9 cellular contexts compared by ENCODE assay signal in genomic region chr9:125361837-125362531, GRCh38.
A peak's percentile ranks its signal among the peaks of the same experiment; 100 is the strongest.
DNase-seq lines count a peak whose midpoint lies in the region; ATAC-seq and TF ChIP-seq lines count a peak whose summit lies in the region.
"Had no signal": no experiment of that assay in that cellular context is flagged by ENCODE, and none has a peak within 500 bp of the region (broad histone marks: within the 10 kb centered on the region; RNA-seq: fewer than 3 reads in every experiment).

No MANE protein-coding gene starts in this region.

- peaks cover 7% of the 10 kb centered on the region; the same call in 1 of the 2 replicates for H3K4me1 ChIP-seq in HUES48 (ENCODE audit: control insufficient read depth, insufficient read depth, low read length)
- no peaks in the 10 kb centered on the region for H3K4me1 ChIP-seq in right lobe of liver
- peaks cover 0 to 4% (median 0%) of the 10 kb centered on the region in 6 donors for H3K4me1 ChIP-seq in spleen
- H3K4me1 ChIP-seq: prostate gland had no signal

- peak; percentile 36 to 57 (median 48) for ATAC-seq in right lobe of liver
- ATAC-seq in activated naive CD4-positive, alpha-beta T cell treated with anti-CD3 and anti-CD28 coated beads, Interleukin-2, amount 50 U/mL, for 72 hours: no peak
- no peak for ATAC-seq in HG03457 (IDR thresholded peaks at IDR 0.05; ENCODE audit: unreplicated experiment)

- H3K36me3 Mint-ChIP-seq in activated naive CD4-positive, alpha-beta T cell treated with anti-CD3 and anti-CD28 coated beads, Interleukin-2, amount 50 U/mL, for 72 hours: no peaks in the 10 kb centered on the region

- H3K36me3 ChIP-seq in HUES48 (ENCODE audit: control insufficient read depth, insufficient read depth, low read length) (peaks cover 68% of the 10 kb centered on the region), right lobe of liver (peaks cover 0 to 50% (median 15%) of the 10 kb centered on the region in 4 donors), spleen (peaks cover 8 to 100% (median 81%) of the 10 kb centered on the region in 6 donors)

- H3K4me3 ChIP-seq in HUES48 (ENCODE audit: low read depth, low read length): no peak overlapping the region
- no peak overlapping the region for H3K4me3 ChIP-seq in right lobe of liver
- H3K4me3 ChIP-seq in spleen: no peak overlapping the region
- H3K4me3 ChIP-seq: prostate gland had no signal

- H3K9me3 ChIP-seq in HUES48 (ENCODE audit: control insufficient read depth, insufficient read depth, low read length): no peaks in the 10 kb centered on the region
- no peaks in the 10 kb centered on the region for H3K9me3 ChIP-seq in right lobe of liver
- no peaks in the 10 kb centered on the region for H3K9me3 ChIP-seq in spleen
- H3K9me3 ChIP-seq: prostate gland had no signal

- H3K27me3 ChIP-seq in HUES48 (ENCODE audit: control insufficient read depth, insufficient read depth, low read length) (no peaks in the 10 kb centered on the region), right lobe of liver (no peaks in the 10 kb centered on the region), spleen (replicated peaks in 1 of 7) (no peaks in the 10 kb centered on the region)

- 72% methylated on average over 5 of the region's 5 CpGs for WGBS in right lobe of liver (ENCODE audit: insufficient coverage, low coverage, low lambda C conversion rate, missing lambda C conversion rate)
- 64 to 73% (median 69%) methylated on average over 5 of the region's 5 CpGs for WGBS in spleen, 5 donors

- H3K27ac Mint-ChIP-seq in activated naive CD4-positive, alpha-beta T cell treated with anti-CD3 and anti-CD28 coated beads, Interleukin-2, amount 50 U/mL, for 72 hours: peak overlapping the region in 1 of 2 donors; percentile 55

- DNase-seq in COLO668 (lab: John Stamatoyannopoulos, UW; ENCODE audit: unreplicated experiment) (peak; percentile 10), right lobe of liver (no peak), GM10266 (ENCODE audit: extremely low spot score) (no peak), spleen (no peak)
- no peak for DNase-seq in activated naive CD4-positive, alpha-beta T cell treated with anti-CD3 and anti-CD28 coated beads, Interleukin-2, amount 50 U/mL, for 72 hours (ENCODE audit: low spot score in 2 of 2)

- H3K27ac ChIP-seq in HUES48 (ENCODE audit: low read depth, low read length) (peak overlapping the region; percentile 36), VCaP (no peak overlapping the region), right lobe of liver (no peak overlapping the region), spleen (peak overlapping the region in 1 of 8 donors; percentile 31)
- H3K27ac ChIP-seq: prostate gland had no signal

- TF ChIP-seq CTCF in VCaP (conservative IDR thresholded peaks at IDR 0.05) (peak; percentile 61), right lobe of liver (IDR thresholded peaks at IDR 0.05) (peak in 3 of 4 donors; percentile 23 to 29 (median 25)), GM10266 (IDR thresholded peaks at IDR 0.05; ENCODE audit: control insufficient read depth, insufficient read depth, low read depth, missing control alignments) (no peak), spleen (IDR thresholded peaks at IDR 0.05 in 8 of 11, conservative IDR thresholded peaks at IDR 0.05 in 3 of 11) (no peak)

- H3K9me3 Mint-ChIP-seq in activated naive CD4-positive, alpha-beta T cell treated with anti-CD3 and anti-CD28 coated beads, Interleukin-2, amount 50 U/mL, for 72 hours: no peaks in the 10 kb centered on the region

- no peak for TF ChIP-seq POLR2A in right lobe of liver (IDR thresholded peaks at IDR 0.05)
- no peak for TF ChIP-seq POLR2A in spleen (IDR thresholded peaks at IDR 0.05)

- H3K9ac ChIP-seq in HUES48 (ENCODE audit: low read depth, low read length): no peak overlapping the region

- intact Hi-C loops in right lobe of liver (cut with DNase I): no loop called here
- intact Hi-C loops in spleen (cut with DNase I; ENCODE audit: low total_unique reads): no loop called here

Comparison
In these comparisons a context has a peak if more than half of its experiments do, and no peak if none do; other contexts are left out.
1. CTCF ChIP-seq: peak in VCaP (single experiment) and right lobe of liver (3 of 4); none in GM10266 (single experiment) and spleen (0 of 11).
2. ATAC-seq: peak in right lobe of liver (4 of 4); none in activated naive CD4-positive, alpha-beta T cell treated with anti-CD3 and anti-CD28 coated beads, Interleukin-2, amount 50 U/mL, for 72 hours (0 of 2) and HG03457 (single experiment).